ENCODE assay signal across 10 cellular contexts in the genomic region with DNA sequence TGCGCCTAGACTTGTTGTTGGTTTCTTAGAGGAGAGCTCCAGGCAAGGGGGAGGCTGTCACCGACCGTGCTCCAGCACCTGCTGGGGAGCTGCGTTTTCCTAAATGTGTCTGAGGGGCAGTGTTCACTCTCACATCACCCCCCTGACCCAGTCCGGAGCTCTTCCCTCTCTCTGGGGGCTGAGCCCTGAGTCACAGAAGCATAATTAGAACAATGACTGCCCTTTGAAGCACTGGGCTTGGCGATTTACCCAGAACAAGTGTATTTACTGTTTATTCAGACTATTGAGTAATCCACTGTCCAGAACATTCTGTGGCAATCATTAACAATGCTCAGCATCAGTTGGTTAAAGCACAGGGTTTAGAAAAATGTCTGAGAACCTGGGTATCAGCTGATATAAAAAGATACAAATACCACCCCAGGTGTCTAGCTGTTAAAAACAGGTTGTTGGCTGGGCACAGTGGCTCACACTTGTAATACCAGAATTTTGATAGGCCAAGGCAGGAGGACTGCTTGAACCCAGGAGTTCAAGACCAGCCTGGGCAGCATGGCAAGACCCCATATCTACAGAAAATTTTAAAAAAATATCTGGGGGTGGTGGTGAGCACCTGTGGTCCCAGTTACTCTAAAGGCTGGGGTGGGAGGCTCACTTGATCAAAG. TPM values are rescaled to one million over a fixed set of nuclear protein-coding genes. Genes with fewer than 3 reads are reported as not detected.
A peak's percentile ranks its signal among the peaks of the same experiment; 100 is the strongest.
DNase-seq lines count a peak whose midpoint lies in the region; ATAC-seq, FAIRE-seq and TF ChIP-seq lines count a peak whose summit lies in the region.
"Had no signal": no experiment of that assay in that cellular context is flagged by ENCODE, and none has a peak within 500 bp of the region (broad histone marks: within the 10 kb centered on the region; RNA-seq: fewer than 3 reads in every experiment).

No MANE protein-coding gene starts in this region.

- H3K9ac ChIP-seq in kidney (ENCODE audit: low read length in 2 of 2) (peak overlapping the region in 1 of 2 donors; percentile 0), skeletal muscle tissue (ENCODE audit: low read depth in 1 of 3, low read length in 3 of 3) (no peak overlapping the region)

- no peak for TF ChIP-seq CTCF in kidney (IDR thresholded peaks at IDR 0.05; ENCODE audit: borderline replicate concordance, extremely low read depth, insufficient read depth)

- TF ChIP-seq POLR2A in GM12891 (IDR thresholded peaks at IDR 0.05; ENCODE audit: low read depth, low read length): no peak

- peaks cover 4 to 8% of the 10 kb centered on the region in 2 donors for H3K4me1 ChIP-seq in kidney (ENCODE audit: control insufficient read depth in 1 of 2, insufficient read depth in 1 of 2, low read depth in 1 of 2, low read length in 2 of 2)
- peaks cover 10 to 28% (median 27%) of the 10 kb centered on the region in 3 donors for H3K4me1 ChIP-seq in skeletal muscle tissue (ENCODE audit: control insufficient read depth in 3 of 3, insufficient read depth in 3 of 3, low read length in 3 of 3)

- DNase-seq in GM03348 (ENCODE audit: low spot score) (peak; percentile 73), caudate nucleus (lab: John Stamatoyannopoulos, UW) (peak in 58 of 61 donors; percentile 33 to 93 (median 72)), kidney (peak; percentile 85), GM12891 (ENCODE audit: insufficient read length, low spot score) (no peak), DMS153 (lab: John Stamatoyannopoulos, UW) (no peak), NCI-H128 (lab: John Stamatoyannopoulos, UW; ENCODE audit: unreplicated experiment) (no peak)
- DNase-seq: GF-D8 had no signal

- H3K9me3 ChIP-seq in kidney (ENCODE audit: control insufficient read depth in 1 of 2, low read length in 2 of 2) (no peaks in the 10 kb centered on the region), skeletal muscle tissue (ENCODE audit: control insufficient read depth in 3 of 3, low read length in 3 of 3) (no peaks in the 10 kb centered on the region)

- FAIRE-seq in kidney (lab: Jason Lieb, UNC) (peak; percentile 88), GM12891 (lab: Jason Lieb, UNC) (no peak)

- H3K36me3 ChIP-seq in kidney (ENCODE audit: control insufficient read depth in 1 of 2, insufficient read depth in 2 of 2, low read length in 2 of 2): no peaks in the 10 kb centered on the region
- no peaks in the 10 kb centered on the region for H3K36me3 ChIP-seq in skeletal muscle tissue (ENCODE audit: control insufficient read depth in 3 of 3, insufficient read depth in 3 of 3, low read length in 3 of 3)
- H3K36me3 ChIP-seq: cardiac muscle cell had no signal

- H3K27ac ChIP-seq in caudate nucleus (ENCODE audit: low read depth, low read length) (peak overlapping the region; percentile 97), kidney (ENCODE audit: low read depth in 2 of 2, low read length in 2 of 2) (peak overlapping the region; percentile 51 to 78), skeletal muscle tissue (ENCODE audit: low read depth, low read length) (peak overlapping the region; percentile 39)

- intact Hi-C loops in kidney (cut with DNase I): no loop called here

- H3K27me3 ChIP-seq in skeletal muscle tissue (ENCODE audit: control insufficient read depth in 3 of 3, insufficient read depth in 3 of 3, low read length in 3 of 3): peaks cover 2 to 3% (median 3%) of the 10 kb centered on the region in 3 donors

- H3K4me3 ChIP-seq in kidney (ENCODE audit: low read length in 2 of 2) (no peak overlapping the region), skeletal muscle tissue (ENCODE audit: low read length in 3 of 3) (no peak overlapping the region)
- H3K4me3 ChIP-seq: cardiac muscle cell had no signal

- ATAC-seq in GM21717 (IDR thresholded peaks at IDR 0.05; ENCODE audit: unreplicated experiment): no peak

TF ChIP-seq in GM12891, 5 proteins besides CTCF, POLR2A, EP300 and RAD21:
- TF ChIP-seq POU2F2 (IDR thresholded peaks at IDR 0.05; ENCODE audit: low read depth, low read length): no peak
- no peak for TF ChIP-seq POLR2AphosphoS5 (IDR thresholded peaks at IDR 0.05; ENCODE audit: low read depth, low read length)
- no peak for TF ChIP-seq PAX5 (IDR thresholded peaks at IDR 0.05; ENCODE audit: insufficient read depth, low read length, severe bottlenecking)
- TF ChIP-seq SPI1 (IDR thresholded peaks at IDR 0.05; ENCODE audit: low read depth, low read length): no peak
- TF ChIP-seq TAF1 (IDR thresholded peaks at IDR 0.05; ENCODE audit: low read depth, low read length): no peak

RNA-seq across cellular contexts. Expression of a gene that starts 8.1 kb away (rescaled TPM):
- total RNA-seq in kidney (31.7 TPM), skeletal muscle tissue (1.0 TPM)
- 14.9 TPM for polyA plus RNA-seq in kidney (ENCODE audit: insufficient read depth, low read depth, low replicate concordance)
- 6.8 TPM for polyA plus RNA-seq in GM12891 (2012; ENCODE audit: low read depth, missing spikeins)

RNA-seq across cellular contexts. Expression of a gene that starts 32.5 kb away (rescaled TPM):
- 57.3 TPM for total RNA-seq in kidney
- polyA plus RNA-seq in kidney (ENCODE audit: insufficient read depth, low read depth, low replicate concordance): 9.7 TPM
- total RNA-seq in skeletal muscle tissue: 33.9 TPM
- 28.7 TPM for polyA plus RNA-seq in GM12891 (2012; ENCODE audit: low read depth, missing spikeins)

RNA-seq across cellular contexts. Expression of a gene that starts 35.4 kb away (rescaled TPM):
- total RNA-seq in kidney (2.1 TPM), skeletal muscle tissue (0.52 TPM)
- 7.8 TPM for polyA plus RNA-seq in kidney (ENCODE audit: insufficient read depth, low read depth, low replicate concordance)
- polyA plus RNA-seq in GM12891 (2012; ENCODE audit: low read depth, missing spikeins): 0.50 TPM

Comparison
In these comparisons a context has a peak if more than half of its experiments do, and no peak if none do; other contexts are left out.
1. DNase-seq: peak in GM03348 (single experiment), caudate nucleus (58 of 61) and kidney (single experiment); none in GM12891 (single experiment), DMS153 (single experiment) and NCI-H128 (single experiment).
2. H3K27ac ChIP-seq: peak in every context shown above with its lines; median percentile 97 in caudate nucleus; 64 in kidney; 39 in skeletal muscle tissue.
3. RNA of a gene that starts 8.1 kb away (total RNA-seq): 31.7 TPM in kidney (single experiment); 1.0 TPM in skeletal muscle tissue (single experiment); every median in the first group is over 10 times any median in the second.